Comparison of ENCODE assay signal across 17 cellular contexts in genomic region chr13:104006625-104007061, GRCh38.
DNase-seq lines count a peak whose midpoint lies in the region; FAIRE-seq and TF ChIP-seq lines count a peak whose summit lies in the region.
"Had no signal": no experiment of that assay in that cellular context is flagged by ENCODE, and none has a peak within 500 bp of the region (broad histone marks: within the 10 kb centered on the region; RNA-seq: fewer than 3 reads in every experiment).

No MANE protein-coding gene starts in this region.

- H3K9me3 ChIP-seq in BLaER1, result no peaks in the 10 kb centered on the region
- no peaks in the 10 kb centered on the region for H3K9me3 ChIP-seq in keratinocyte (ENCODE audit: control insufficient read depth, low read depth, low read length)
- H3K9me3 ChIP-seq: sigmoid colon, thoracic aorta had no signal

- H3K9ac ChIP-seq in BLaER1 (no peak overlapping the region), keratinocyte (ENCODE audit: control insufficient read depth, extremely low read depth, insufficient read depth, low read length) (no peak overlapping the region)

- TF ChIP-seq CTCF in astrocyte of the cerebellum (IDR thresholded peaks at IDR 0.05; ENCODE audit: low read depth, low read length, missing control alignments), result no peak
- TF ChIP-seq CTCF in keratinocyte (optimal IDR thresholded peaks at IDR 0.05 in 1 of 3, IDR thresholded peaks at IDR 0.05 in 1 of 3, conservative IDR thresholded peaks at IDR 0.05 in 1 of 3; ENCODE audit: extremely low read depth in 1 of 3, insufficient read depth in 2 of 3, low read length in 3 of 3), result no peak
- TF ChIP-seq CTCF in HFFc6 (IDR thresholded peaks at IDR 0.05), result no peak

- H3K27me3 ChIP-seq in BLaER1 (no peaks in the 10 kb centered on the region), keratinocyte (ENCODE audit: control insufficient read depth, extremely low read depth, insufficient read depth, low read length) (no peaks in the 10 kb centered on the region)
- H3K27me3 ChIP-seq: sigmoid colon had no signal

- H3K36me3 ChIP-seq in BLaER1 (no peaks in the 10 kb centered on the region), keratinocyte (ENCODE audit: control insufficient read depth in 2 of 2, extremely low read depth in 1 of 2, insufficient read depth in 2 of 2, low read length in 2 of 2) (no peaks in the 10 kb centered on the region)
- H3K36me3 ChIP-seq: sigmoid colon, thoracic aorta had no signal

- H2AFZ ChIP-seq in keratinocyte (ENCODE audit: control insufficient read depth, low read length), result peak overlapping the region; percentile 36

- no peak overlapping the region for H3K4me3 Mint-ChIP-seq in HFFc6
- H3K4me3 Mint-ChIP-seq: dendritic cell treated with granulocyte-macrophage colony-stimulating factor and Interleukin-4, amounts not matched to agents 40 ng/mL and 50 ng/mL, for 4 days; neural crest cell had no signal

- H3K4me1 Mint-ChIP-seq in HFFc6 (ENCODE audit: low read depth), result no peaks in the 10 kb centered on the region

- peak overlapping the region; percentile 34 for H3K4me2 ChIP-seq in BLaER1
- H3K4me2 ChIP-seq in keratinocyte (ENCODE audit: control insufficient read depth, extremely low read depth, insufficient read depth, low read depth, low read length), result no peak overlapping the region

- H3K9me1 ChIP-seq in keratinocyte (ENCODE audit: control insufficient read depth, extremely low read depth, insufficient read depth, low read length), result no peaks in the 10 kb centered on the region

- H3K36me3 Mint-ChIP-seq in HFFc6 (ENCODE audit: low read depth), result no peaks in the 10 kb centered on the region

- DNase-seq in NCI-H226, result peak; percentile 95
- peak; percentile 49 for DNase-seq in astrocyte of the cerebellum (ENCODE audit: low read depth)
- DNase-seq in keratinocyte (ENCODE audit: low read depth, low spot score), result no peak
- no peak for DNase-seq in C1 segment of cervical spinal cord (lab: John Stamatoyannopoulos, UW)
- DNase-seq in HFFc6, result no peak
- DNase-seq in DMS53 (lab: John Stamatoyannopoulos, UW), result no peak
- no peak for DNase-seq in NCI-H2227 (lab: John Stamatoyannopoulos, UW; ENCODE audit: unreplicated experiment)
- DNase-seq: GDM1; mammary epithelial cell; sigmoid colon; stimulated activated CD4-positive, alpha-beta T cell treated with anti-CD3 and anti-CD28 coated beads, Interleukin-2, amount 100 ng/mL, for 48 hours; stimulated activated CD8-positive, alpha-beta memory T cell treated with anti-CD3 and anti-CD28 coated beads, Interleukin-4, amount 100 ng/mL, for 48 hours had no signal

- H3K27ac ChIP-seq in BLaER1, result no peak overlapping the region
- H3K27ac ChIP-seq in keratinocyte (ENCODE audit: control insufficient read depth, insufficient read depth, low read length), result no peak overlapping the region
- H3K27ac ChIP-seq: sigmoid colon, SK-N-MC, thoracic aorta had no signal

- no peaks in the 10 kb centered on the region for H3K27me3 Mint-ChIP-seq in HFFc6 (ENCODE audit: insufficient read depth)
- H3K27me3 Mint-ChIP-seq: dendritic cell treated with granulocyte-macrophage colony-stimulating factor and Interleukin-4, amounts not matched to agents 40 ng/mL and 50 ng/mL, for 4 days had no signal

- dilution Hi-C loops in keratinocyte (cut with MboI; ENCODE audit: extremely low pct_ligation_motif_present, low sequenced_read_pairs), result no loop called here

- FAIRE-seq in keratinocyte (lab: Jason Lieb, UNC), result no peak

- H3K79me2 ChIP-seq in keratinocyte (ENCODE audit: control insufficient read depth, insufficient read depth, low read length), result no peaks in the 10 kb centered on the region

- in situ Hi-C loops in astrocyte of the cerebellum (cut with HindIII; ENCODE audit: low sequenced_read_pairs), result no loop called here

- no peak overlapping the region for H3K27ac Mint-ChIP-seq in HFFc6
- H3K27ac Mint-ChIP-seq: dendritic cell treated with granulocyte-macrophage colony-stimulating factor and Interleukin-4, amounts not matched to agents 40 ng/mL and 50 ng/mL, for 4 days had no signal

- H3K9me3 Mint-ChIP-seq in HFFc6, result peaks cover 7% of the 10 kb centered on the region; the same call in 1 of the 2 replicates
- H3K9me3 Mint-ChIP-seq: dendritic cell treated with granulocyte-macrophage colony-stimulating factor and Interleukin-4, amounts not matched to agents 40 ng/mL and 50 ng/mL, for 4 days; neural crest cell had no signal

- H3K4me1 ChIP-seq in BLaER1 (peaks cover 14% of the 10 kb centered on the region), keratinocyte (ENCODE audit: control insufficient read depth, extremely low read depth, insufficient read depth, low read length) (no peaks in the 10 kb centered on the region)

- no peaks in the 10 kb centered on the region for H4K20me1 ChIP-seq in BLaER1
- H4K20me1 ChIP-seq in keratinocyte (ENCODE audit: control insufficient read depth, extremely low read depth, insufficient read depth, low read length), result no peaks in the 10 kb centered on the region

- H3K4me3 ChIP-seq in BLaER1, result no peak overlapping the region
- H3K4me3 ChIP-seq in astrocyte of the cerebellum (ENCODE audit: low read depth, low read length), result no peak overlapping the region
- no peak overlapping the region for H3K4me3 ChIP-seq in keratinocyte (ENCODE audit: control insufficient read depth in 2 of 3, extremely low read depth in 1 of 3, insufficient read depth in 2 of 3, low read depth in 1 of 3, low read length in 3 of 3)
- H3K4me3 ChIP-seq: sigmoid colon, SK-N-MC, thoracic aorta had no signal

Comparison
In these comparisons a context has a peak if more than half of its experiments do, and no peak if none do; other contexts are left out.
1. DNase-seq: peak in NCI-H226 (single experiment) and astrocyte of the cerebellum (single experiment); none in keratinocyte (single experiment), C1 segment of cervical spinal cord (0 of 14), HFFc6 (single experiment), DMS53 (single experiment) and NCI-H2227 (single experiment).